Comparison of ENCODE assay signal across 25 cellular contexts in the genomic region with DNA sequence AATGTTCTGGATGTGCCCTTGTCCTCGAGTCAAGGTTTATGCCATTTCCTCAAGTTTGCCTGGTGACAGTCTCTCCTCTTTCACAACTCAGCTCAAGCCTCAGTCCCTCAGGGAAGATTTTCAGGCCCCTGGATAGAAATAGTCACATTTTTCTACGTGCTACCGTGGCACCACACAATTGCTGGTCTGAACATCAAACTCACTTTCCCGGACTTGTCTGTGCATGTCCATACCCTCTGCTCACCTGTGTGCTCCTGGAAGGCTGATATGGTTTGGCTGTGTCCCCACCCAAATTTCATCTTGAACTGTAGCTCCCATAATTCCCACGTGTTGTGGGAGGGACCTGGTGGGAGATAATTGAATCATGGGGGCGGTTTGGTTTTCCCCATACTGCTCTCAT.
"Had no signal": no experiment of that assay in that cellular context is flagged by ENCODE, and none has a peak within 500 bp of the region (broad histone marks: within the 10 kb centered on the region; RNA-seq: fewer than 3 reads in every experiment).

No MANE protein-coding gene starts in this region.

- DNase-seq: dorsolateral prefrontal cortex; effector CD4-positive, alpha-beta T cell; foreskin melanocyte; hypothalamus; kidney; mesenchymal stem cell; mucosa of descending colon; naive B cell; nucleus accumbens; right cardiac atrium; sigmoid colon; stimulated activated CD4-positive, alpha-beta T cell treated with anti-CD3 and anti-CD28 coated beads, Interleukin-2, amount 100 ng/mL, for 24 hours; stimulated activated CD4-positive, alpha-beta T cell treated with anti-CD3 and anti-CD28 coated beads, Interleukin-4, amount 100 ng/mL, for 24 hours; stimulated activated naive CD4-positive, alpha-beta T cell treated with Interleukin-2 at 50 U/mL for 16 hours; stomach; thyroid gland had no signal

- H3K4me3 ChIP-seq: dorsolateral prefrontal cortex, esophagus muscularis mucosa, lung, mucosa of descending colon, prostate gland, sigmoid colon, stomach, thyroid gland had no signal

- H3K4me3 Mint-ChIP-seq: mesothelial cell of epicardium; naive B cell; natural killer cell treated with Interleukin-12 subunit alpha and Interleukin-12 subunit beta and Interleukin-15 and Interleukin-18, amount 100 ng/mL, for 72 hours; neural crest cell; stimulated activated effector memory CD8-positive, alpha-beta T cell treated with anti-CD3 and anti-CD28 coated beads, Interleukin-12 subunit alpha, Interleukin-12 subunit beta, amount 100 ng/mL, for 72 hours; type B pancreatic cell had no signal

- H3K27ac Mint-ChIP-seq: mesothelial cell of epicardium; naive B cell; natural killer cell treated with Interleukin-12 subunit alpha and Interleukin-12 subunit beta and Interleukin-15 and Interleukin-18, amount 100 ng/mL, for 72 hours; stimulated activated effector memory CD8-positive, alpha-beta T cell treated with anti-CD3 and anti-CD28 coated beads, Interleukin-12 subunit alpha, Interleukin-12 subunit beta, amount 100 ng/mL, for 72 hours; type B pancreatic cell had no signal

- H3K9me3 ChIP-seq: esophagus muscularis mucosa, mucosa of descending colon, prostate gland, sigmoid colon, stomach, thyroid gland had no signal

- H3K36me3 Mint-ChIP-seq: mesothelial cell of epicardium; stimulated activated effector memory CD8-positive, alpha-beta T cell treated with anti-CD3 and anti-CD28 coated beads, Interleukin-12 subunit alpha, Interleukin-12 subunit beta, amount 100 ng/mL, for 72 hours; type B pancreatic cell had no signal

- H3K27me3 Mint-ChIP-seq: type B pancreatic cell had no signal

- H3K27me3 ChIP-seq: esophagus muscularis mucosa, sigmoid colon, stomach, thyroid gland had no signal

- H3K36me3 ChIP-seq: esophagus muscularis mucosa, prostate gland, sigmoid colon, stomach, thyroid gland had no signal

- H3K27ac ChIP-seq: dorsolateral prefrontal cortex, esophagus muscularis mucosa, prostate gland, sigmoid colon, stomach, thyroid gland had no signal

- ATAC-seq: left lobe of liver; mucosa of descending colon; natural killer cell treated with Interleukin-12 subunit alpha and Interleukin-12 subunit beta and Interleukin-15 and Interleukin-18, amount 100 ng/mL, for 72 hours; right cardiac atrium; stimulated activated effector memory CD8-positive, alpha-beta T cell treated with anti-CD3 and anti-CD28 coated beads, Interleukin-12 subunit alpha, Interleukin-12 subunit beta, amount 100 ng/mL, for 72 hours had no signal

- H3K9me3 Mint-ChIP-seq: mesothelial cell of epicardium; naive B cell; natural killer cell treated with Interleukin-12 subunit alpha and Interleukin-12 subunit beta and Interleukin-15 and Interleukin-18, amount 100 ng/mL, for 72 hours; neural crest cell; type B pancreatic cell had no signal

- H3K4me1 ChIP-seq: esophagus muscularis mucosa, prostate gland, sigmoid colon, stomach, thyroid gland had no signal
